10 cellular contexts compared by ENCODE assay signal in the genomic region with DNA sequence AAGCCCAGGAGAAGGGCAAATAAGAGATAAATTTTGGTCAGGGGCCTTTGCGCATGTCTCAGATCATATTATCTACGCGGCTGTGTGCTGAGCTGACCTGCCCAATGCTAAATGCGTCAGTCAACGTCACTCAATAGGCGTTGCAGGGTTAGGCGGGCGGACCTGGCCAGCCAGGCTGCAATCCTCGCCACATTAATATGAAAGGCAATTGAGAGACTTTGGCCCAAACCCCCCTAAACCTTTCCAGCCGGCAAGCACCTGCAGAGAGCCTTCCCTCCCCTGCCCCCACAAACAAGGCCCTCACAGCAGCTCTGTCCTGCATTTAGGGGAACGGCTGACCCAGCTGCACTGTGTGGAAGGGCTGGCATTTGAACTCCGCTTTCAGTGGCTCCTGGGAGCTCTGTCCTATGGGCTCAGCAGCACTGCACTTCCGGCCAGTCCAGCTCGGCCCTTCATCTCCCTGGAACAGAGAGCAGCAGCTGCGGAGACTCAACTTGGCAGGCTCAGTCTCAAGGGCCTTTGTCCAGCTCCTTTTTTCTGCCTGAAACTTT.
DNase-seq lines count a peak whose midpoint lies in the region; ATAC-seq and TF ChIP-seq lines count a peak whose summit lies in the region.
"Had no signal": no experiment of that assay in that cellular context is flagged by ENCODE, and none has a peak within 500 bp of the region (broad histone marks: within the 10 kb centered on the region; RNA-seq: fewer than 3 reads in every experiment).

No MANE protein-coding gene starts in this region.

- DNase-seq in HCEC 1CT (peak; percentile 46), choroid plexus epithelial cell (ENCODE audit: low read depth) (peak; percentile 82), kidney tubule cell (ENCODE audit: low spot score) (peak; percentile 20), psoas muscle (peak; percentile 74 to 86), GM10266 (ENCODE audit: extremely low spot score) (no peak)
- no peak for DNase-seq in activated naive CD4-positive, alpha-beta T cell treated with Interleukin-2 at 50 U/mL for 16 hours
- no peak for DNase-seq in activated T-cell treated with anti-CD3 and anti-CD28 coated beads, Interleukin-2, amount 50 U/mL, for 4 hours
- DNase-seq: activated CD4-positive, alpha-beta T cell treated with anti-CD3 and anti-CD28 coated beads for 4 hours; NCI-H510A treated with DMSO at 0.1 percent for 48 hours had no signal

- TF ChIP-seq CTCF in choroid plexus epithelial cell (conservative IDR thresholded peaks at IDR 0.05; ENCODE audit: low read depth, low read length), result no peak
- TF ChIP-seq CTCF in psoas muscle (IDR thresholded peaks at IDR 0.05), result no peak
- TF ChIP-seq CTCF in GM10266 (IDR thresholded peaks at IDR 0.05; ENCODE audit: control insufficient read depth, insufficient read depth, low read depth, missing control alignments), result no peak

- H3K27ac ChIP-seq in psoas muscle, result peak overlapping the region; percentile 80

- H3K4me1 ChIP-seq in psoas muscle, result peaks cover 34% of the 10 kb centered on the region

- no peaks in the 10 kb centered on the region for H3K9me3 Mint-ChIP-seq in activated T-cell treated with anti-CD3 and anti-CD28 coated beads, Interleukin-2, amount 50 U/mL, for 4 hours

- no peak overlapping the region for H3K4me3 Mint-ChIP-seq in activated T-cell treated with anti-CD3 and anti-CD28 coated beads, Interleukin-2, amount 50 U/mL, for 4 hours

- intact Hi-C loops in psoas muscle (cut with DNase I), result loop anchor here in 1 of 2 donors (5.0 kb wide), 1 partner anchor 121 kb away; no protein-coding TSS in a partner anchor

- no peaks in the 10 kb centered on the region for H3K36me3 ChIP-seq in psoas muscle (ENCODE audit: insufficient read depth in 1 of 2, low read depth in 1 of 2)

- peaks cover 16% of the 10 kb centered on the region for H3K4me1 Mint-ChIP-seq in activated T-cell treated with anti-CD3 and anti-CD28 coated beads, Interleukin-2, amount 50 U/mL, for 4 hours (ENCODE audit: low read depth)

- ATAC-seq in psoas muscle (peak; percentile 73 to 79 (median 76)), GM21360 (IDR thresholded peaks at IDR 0.05; ENCODE audit: unreplicated experiment) (no peak)
- no peak for ATAC-seq in activated T-cell treated with anti-CD3 and anti-CD28 coated beads, Interleukin-2, amount 50 U/mL, for 4 hours

- peaks cover 24% of the 10 kb centered on the region for H3K36me3 Mint-ChIP-seq in activated T-cell treated with anti-CD3 and anti-CD28 coated beads, Interleukin-2, amount 50 U/mL, for 4 hours (ENCODE audit: insufficient read depth)

- no peaks in the 10 kb centered on the region for H3K27me3 ChIP-seq in psoas muscle (ENCODE audit: insufficient read depth in 3 of 3, low read length in 2 of 3)

- H3K9me3 ChIP-seq in psoas muscle, result no peaks in the 10 kb centered on the region

- H3K4me3 ChIP-seq in choroid plexus epithelial cell (ENCODE audit: low read depth, low read length) (no peak overlapping the region), psoas muscle (peak overlapping the region; percentile 26)

- 11 to 31% (median 20%) methylated on average over 15 of the region's 15 CpGs for WGBS in psoas muscle, 3 donors

- H3K27me3 Mint-ChIP-seq in activated T-cell treated with anti-CD3 and anti-CD28 coated beads, Interleukin-2, amount 50 U/mL, for 4 hours (ENCODE audit: low read depth), result no peaks in the 10 kb centered on the region

Comparison
In these comparisons a context has a peak if more than half of its experiments do, and no peak if none do; other contexts are left out.
1. DNase-seq: peak in HCEC 1CT (single experiment), choroid plexus epithelial cell (single experiment), kidney tubule cell (single experiment) and psoas muscle (2 of 2); none in activated naive CD4-positive, alpha-beta T cell treated with Interleukin-2 at 50 U/mL for 16 hours (single experiment), GM10266 (single experiment) and activated T-cell treated with anti-CD3 and anti-CD28 coated beads, Interleukin-2, amount 50 U/mL, for 4 hours (single experiment).
2. ATAC-seq: peak in psoas muscle (4 of 4); none in GM21360 (single experiment) and activated T-cell treated with anti-CD3 and anti-CD28 coated beads, Interleukin-2, amount 50 U/mL, for 4 hours (0 of 2).